9 cellular contexts compared by ENCODE assay signal in the genomic region with DNA sequence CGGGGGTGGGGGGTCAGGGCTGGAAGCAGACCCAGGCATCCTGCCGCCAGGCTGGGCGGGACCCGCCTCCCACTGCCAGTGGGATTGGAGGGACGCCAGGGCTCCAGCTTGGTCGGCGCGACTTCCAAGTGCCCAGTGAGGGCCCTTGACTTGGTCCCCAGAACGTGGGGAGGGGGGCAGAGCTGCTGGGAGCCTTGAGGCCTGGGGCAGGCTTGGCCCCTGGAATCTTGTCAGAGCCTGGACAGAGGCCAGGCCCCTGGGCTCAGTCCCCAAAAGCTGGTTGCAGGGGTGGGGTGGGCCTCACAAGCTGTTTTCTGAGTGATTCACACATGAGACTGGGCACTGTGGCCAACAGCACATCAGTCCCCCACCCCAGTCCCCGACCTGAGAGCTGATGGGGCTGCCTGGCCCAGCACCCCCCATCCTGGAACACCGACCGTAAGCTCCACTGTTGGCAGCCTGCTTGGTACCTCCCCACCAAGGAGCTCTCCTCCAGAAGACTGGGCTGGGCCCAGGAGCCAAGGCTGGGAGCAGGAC. TPM values are rescaled to one million over a fixed set of nuclear protein-coding genes. Genes with fewer than 3 reads are reported as not detected.
A peak's percentile ranks its signal among the peaks of the same experiment; 100 is the strongest.
DNase-seq lines count a peak whose midpoint lies in the region; ATAC-seq and TF ChIP-seq lines count a peak whose summit lies in the region.
"Had no signal": no experiment of that assay in that cellular context is flagged by ENCODE, and none has a peak within 500 bp of the region (broad histone marks: within the 10 kb centered on the region; RNA-seq: fewer than 3 reads in every experiment).

No MANE protein-coding gene starts in this region.

- H3K27me3 ChIP-seq in suprapubic skin, result peaks cover 4% of the 10 kb centered on the region

- no peak for TF ChIP-seq EP300 in suprapubic skin (IDR thresholded peaks at IDR 0.05)

- TF ChIP-seq CTCF in OCI-LY7 (conservative IDR thresholded peaks at IDR 0.05; ENCODE audit: low read length) (no peak), suprapubic skin (IDR thresholded peaks at IDR 0.05) (no peak)

- no peak for ATAC-seq in HG03520 (IDR thresholded peaks at IDR 0.05; ENCODE audit: unreplicated experiment)

- intact Hi-C loops in OCI-LY7 (cut with micrococcal nuclease; ENCODE audit: unreplicated experiment), result no loop called here

- no peak overlapping the region for H2AFZ ChIP-seq in OCI-LY7 (ENCODE audit: low read length)

- no TSS peak for BruUV-seq in OCI-LY7 (replicated peaks; lab: Mats Ljungman, UMichigan)

- peak; percentile 72 for DNase-seq in activated CD8-positive, alpha-beta memory T cell treated with anti-CD3 and anti-CD28 coated beads for 24 hours
- no peak for DNase-seq in activated CD8-positive, alpha-beta memory T cell treated with anti-CD3 and anti-CD28 coated beads, Interleukin-2, amount 50 U/mL, for 4 hours
- DNase-seq in OCI-LY7 (ENCODE audit: low spot score) (no peak), epithelial cell of prostate (ENCODE audit: low read depth, low spot score) (no peak), suprapubic skin (ENCODE audit: low spot score in 2 of 2) (no peak), SW 1271 (lab: John Stamatoyannopoulos, UW) (no peak), dedifferentiated amniotic fluid mesenchymal stem cell (ENCODE audit: extremely low spot score) (no peak)
- DNase-seq: KG1 had no signal

- WGBS in suprapubic skin, result 17% methylated on average over 1 of the region's 12 CpGs

- CTCF ChIA-PET in OCI-LY7 (lab: Charles Lee; ENCODE audit: unreplicated experiment), result interaction anchor here (0.6 kb wide), 1 partner anchor 43 kb away, joined by 3 read pairs; the partner anchor contains the start of gene LCN12

- no peaks in the 10 kb centered on the region for H3K9me2 ChIP-seq in OCI-LY7 (ENCODE audit: insufficient read depth, low read length)

- no peak for TF ChIP-seq POLR2A in suprapubic skin (IDR thresholded peaks at IDR 0.05)

- H3K79me2 ChIP-seq in OCI-LY7 (ENCODE audit: insufficient read depth, low read depth, low read length), result no peaks in the 10 kb centered on the region; the same call in 1 of the 2 replicates

- H3K9me3 ChIP-seq in OCI-LY7 (ENCODE audit: low read length), result no peaks in the 10 kb centered on the region
- H3K9me3 ChIP-seq in suprapubic skin, result no peaks in the 10 kb centered on the region

- H3K4me2 ChIP-seq in OCI-LY7 (ENCODE audit: low read length), result peak overlapping the region; percentile 33

- H3K36me3 ChIP-seq in OCI-LY7 (ENCODE audit: insufficient read depth, low read length) (0 out of 2 replicates have a peak, but pooled peaks cover 3% of the 10 kb centered on the region), suprapubic skin (no peaks in the 10 kb centered on the region)

- H3K27ac ChIP-seq in OCI-LY7 (ENCODE audit: low read depth, low read length, poor library complexity, severe bottlenecking) (peak overlapping the region; percentile 3), epithelial cell of prostate (peak overlapping the region; percentile 12), suprapubic skin (no peak overlapping the region)

- POLR2A ChIA-PET in OCI-LY7 (lab: Charles Lee), result no interaction called here

- H3K4me3 ChIP-seq in OCI-LY7 (ENCODE audit: low read depth, low read length, poor library complexity, severe bottlenecking) (no peak overlapping the region), suprapubic skin (peak overlapping the region; percentile 33)

- no peaks in the 10 kb centered on the region for H4K20me1 ChIP-seq in OCI-LY7 (ENCODE audit: insufficient read depth, low read length)

- H3K4me1 ChIP-seq in OCI-LY7 (ENCODE audit: insufficient read depth, low read length, poor library complexity, severe bottlenecking), result peaks cover 55% of the 10 kb centered on the region
- peaks cover 64% of the 10 kb centered on the region for H3K4me1 ChIP-seq in suprapubic skin

RNA-seq across cellular contexts. Expression of gene CLIC3, which starts 0.5 kb away (rescaled TPM):
- not detected in 2 replicates for total RNA-seq in OCI-LY7 (2014; rRNA removed; shearing (Covaris generic))
- total RNA-seq in OCI-LY7 (2022) (not detected in 2 replicates), suprapubic skin (100 to 1,000 TPM in 3 of 4 donors, 10 to 100 TPM in 1; 20.6 to 159 (median 130) TPM)

RNA-seq across cellular contexts. Expression of gene PAXX, which starts 3.6 kb away (rescaled TPM):
- 63.5 and 66.5 TPM in 2 replicates for total RNA-seq in OCI-LY7 (2014; rRNA removed; shearing (Covaris generic))
- total RNA-seq in OCI-LY7 (2022), result 45.7 and 46.3 TPM in 2 replicates
- total RNA-seq in suprapubic skin, result 10 to 100 TPM; 43.2 to 68.6 (median 61.5) TPM

RNA-seq across cellular contexts. Expression of gene LCNL1, which starts 13.0 kb away (rescaled TPM):
- not detected in 2 replicates for total RNA-seq in OCI-LY7 (2014; rRNA removed; shearing (Covaris generic))
- total RNA-seq in OCI-LY7 (2022), result not detected in 2 replicates
- total RNA-seq in suprapubic skin, result under 1 TPM in 2 of 4 donors, not detected in 2; 0.18 to 0.40 TPM

RNA-seq across cellular contexts. Expression of gene PTGDS, which starts 18.5 kb away (rescaled TPM):
- total RNA-seq in OCI-LY7 (2014; rRNA removed; shearing (Covaris generic)), result not detected in 2 replicates
- total RNA-seq in OCI-LY7 (2022) (not detected in 2 replicates), suprapubic skin (10 to 100 TPM in 3 of 4 donors, 1 to 10 TPM in 1; 4.3 to 31.7 (median 25.7) TPM)

RNA-seq across cellular contexts. Expression of gene ABCA2, which starts 32.2 kb away (rescaled TPM):
- total RNA-seq in OCI-LY7 (2014; rRNA removed; shearing (Covaris generic)), result 2.4 and 4.1 TPM in 2 replicates
- total RNA-seq in OCI-LY7 (2022) (8.3 and 10.6 TPM in 2 replicates), suprapubic skin (10 to 100 TPM; 10.4 to 44.7 (median 33.4) TPM)

Comparison
In these comparisons a context has a peak if more than half of its experiments do, and no peak if none do; other contexts are left out.
1. RNA of gene CLIC3, which starts 0.5 kb away (total RNA-seq): 20.6 to 159 TPM in suprapubic skin; not detected in OCI-LY7; every median in the first group is over 10 times any median in the second.